16 cellular contexts compared by ENCODE assay signal in genomic region chr2:210654091-210654490, GRCh38.
"Had no signal": no experiment of that assay in that cellular context is flagged by ENCODE, and none has a peak within 500 bp of the region (broad histone marks: within the 10 kb centered on the region; RNA-seq: fewer than 3 reads in every experiment).

No MANE protein-coding gene starts in this region.

- H3K4me3 ChIP-seq: dorsolateral prefrontal cortex, left lung, tibial nerve had no signal

- H3K9me3 ChIP-seq: left lung, tibial nerve had no signal

- H3K27me3 ChIP-seq: dorsolateral prefrontal cortex, left lung, tibial nerve had no signal

- H3K4me1 ChIP-seq: left lung, tibial nerve had no signal

- ATAC-seq: activated CD4-positive, alpha-beta T cell treated with anti-CD3 and anti-CD28 coated beads for 36 hours; left lung; natural killer cell treated with Interleukin-12 subunit alpha and Interleukin-12 subunit beta and Interleukin-15 and Interleukin-18, amount 100 ng/mL, for 72 hours had no signal

- H3K27ac ChIP-seq: dorsolateral prefrontal cortex, epithelial cell of prostate, left lung, tibial nerve had no signal

- H3K36me3 ChIP-seq: left lung had no signal

- DNase-seq: activated CD4-positive, alpha-beta memory T cell treated with anti-CD3 and anti-CD28 coated beads for 36 hours; activated CD4-positive, alpha-beta T cell treated with anti-CD3 and anti-CD28 coated beads for 36 hours; activated naive CD4-positive, alpha-beta T cell; activated naive CD8-positive, alpha-beta T cell treated with anti-CD3 and anti-CD28 coated beads, Interleukin-2, amount 10 ng/mL, durations not matched to agents 7 days and 5 days; activated T-cell treated with anti-CD3 and anti-CD28 coated beads for 4 hours; amygdala; dorsolateral prefrontal cortex; head of caudate nucleus; left lung; posterior cingulate gyrus; retina; stimulated activated CD8-positive, alpha-beta memory T cell treated with anti-CD3 and anti-CD28 coated beads, Interleukin-4, amount 100 ng/mL, for 48 hours; stimulated activated naive CD4-positive, alpha-beta T cell had no signal
